8 cellular contexts compared by ENCODE assay signal in genomic region chr1:155173478-155174333, GRCh38. TPM values are rescaled to one million over a fixed set of nuclear protein-coding genes. Genes with fewer than 3 reads are reported as not detected.
DNase-seq lines count a peak whose midpoint lies in the region; ATAC-seq and TF ChIP-seq lines count a peak whose summit lies in the region.

Gene TRIM46 (plus strand): TSS chr1:155173849. CDS start chr1:155173967, 118 bp downstream.

- CTCF ChIA-PET in activated CD8-positive, alpha-beta T cell treated with anti-CD3 and anti-CD28 coated beads for 36 hours (lab: Charles Lee), result interaction anchor here (0.7 to 13.3 kb wide), 39 partner anchors 8 to 252 kb away, joined by 3 to 312 read pairs (median 6); partner anchors contain the start of genes ADAM15, DPM3, EFNA3 and MTX1

- no peaks in the 10 kb centered on the region for H3K27me3 ChIP-seq in mesendoderm (ENCODE audit: insufficient read depth, low read length, poor library complexity)

- peak within 1 kb of the TSS; percentile 8 for H3K18ac ChIP-seq in mesendoderm (ENCODE audit: low read length)

- peak within 1 kb of the TSS; percentile 11 for H2AK5ac ChIP-seq in mesendoderm (ENCODE audit: low read length)

- peak within 1 kb of the TSS; percentile 57 for H3K4ac ChIP-seq in mesendoderm (ENCODE audit: low read depth, low read length)

- peaks cover 2% of the 10 kb centered on the region for H3K79me2 ChIP-seq in mesendoderm (ENCODE audit: control insufficient read depth, insufficient read depth, low read length)

- H3K4me1 ChIP-seq in mesendoderm (ENCODE audit: control insufficient read depth, low read depth, low read length), result peaks cover 2% of the 10 kb centered on the region

- no peak for TF ChIP-seq CTCF in activated CD8-positive, alpha-beta T cell treated with anti-CD3 and anti-CD28 coated beads for 36 hours (IDR thresholded peaks at IDR 0.05)

- H3K9ac ChIP-seq in mesendoderm (ENCODE audit: low read length), result peak within 1 kb of the TSS; percentile 98

- peak within 1 kb of the TSS; percentile 96 for H3K4me3 Mint-ChIP-seq in activated CD8-positive, alpha-beta T cell treated with anti-CD3 and anti-CD28 coated beads for 36 hours

- peak within 1 kb of the TSS; percentile 92 for H3K56ac ChIP-seq in mesendoderm (ENCODE audit: low read length)

- no peak within 1 kb of the TSS for H2BK120ac ChIP-seq in mesendoderm (ENCODE audit: low read depth, low read length)

- H3K4me2 ChIP-seq in mesendoderm (ENCODE audit: low read length), result peak within 1 kb of the TSS; percentile 97

- DNase-seq in SIG-M5 treated with dmso at 0.1 percent for 504 hours (lab: John Stamatoyannopoulos, UW; ENCODE audit: unreplicated experiment) (peak; percentile 68), SIG-M5 (lab: John Stamatoyannopoulos, UW) (no peak), NCI-H2171 treated with DMSO at 0.1 percent for 48 hours (lab: John Stamatoyannopoulos, UW) (peak; percentile 84), mesendoderm (peak; percentile 69)
- DNase-seq in activated CD8-positive, alpha-beta T cell treated with anti-CD3 and anti-CD28 coated beads for 36 hours, result peak; percentile 79
- DNase-seq in effector CD4-positive, alpha-beta T cell, result peak; percentile 46
- DNase-seq in stimulated activated CD8-positive, alpha-beta memory T cell treated with anti-CD3 and anti-CD28 coated beads, Interleukin-4, amount 100 ng/mL, for 48 hours, result peak; percentile 85

- peak within 1 kb of the TSS; percentile 74 for H2BK5ac ChIP-seq in mesendoderm (ENCODE audit: low read length)

- intact Hi-C loops in activated CD8-positive, alpha-beta T cell treated with anti-CD3 and anti-CD28 coated beads for 36 hours (cut with micrococcal nuclease), result no loop called here

- H3K36me3 ChIP-seq in mesendoderm (ENCODE audit: control insufficient read depth, insufficient read depth, low read length), result peaks cover 5% of the 10 kb centered on the region

- no peak within 1 kb of the TSS for H4K5ac ChIP-seq in mesendoderm (ENCODE audit: low read length)

- peak; percentile 46 for ATAC-seq in activated CD8-positive, alpha-beta T cell treated with anti-CD3 and anti-CD28 coated beads for 36 hours
- no peak for ATAC-seq in GM18873 (IDR thresholded peaks at IDR 0.05; ENCODE audit: low FRiP score, unreplicated experiment)

- peak within 1 kb of the TSS; percentile 87 for H3K23ac ChIP-seq in mesendoderm (ENCODE audit: low read length)

- no peak within 1 kb of the TSS for H2BK15ac ChIP-seq in mesendoderm (replicated peaks; ENCODE audit: low read depth)

- H3K27ac Mint-ChIP-seq in activated CD8-positive, alpha-beta T cell treated with anti-CD3 and anti-CD28 coated beads for 36 hours, result peak within 1 kb of the TSS; percentile 98

- peak within 1 kb of the TSS; percentile 92 for H3K4me3 ChIP-seq in mesendoderm (ENCODE audit: low read length)

- H3K36me3 Mint-ChIP-seq in activated CD8-positive, alpha-beta T cell treated with anti-CD3 and anti-CD28 coated beads for 36 hours (ENCODE audit: low read depth), result peaks cover 30% of the 10 kb centered on the region

- H4K8ac ChIP-seq in mesendoderm (ENCODE audit: low read depth, low read length), result no peak within 1 kb of the TSS

- H3K9me3 Mint-ChIP-seq in activated CD8-positive, alpha-beta T cell treated with anti-CD3 and anti-CD28 coated beads for 36 hours, result no peaks in the 10 kb centered on the region

- POLR2A ChIA-PET in activated CD8-positive, alpha-beta T cell treated with anti-CD3 and anti-CD28 coated beads for 36 hours (lab: Charles Lee), result interaction anchor here (0.5 to 6.9 kb wide), 17 partner anchors 12 to 154 kb away, joined by 3 to 57 read pairs (median 4); no protein-coding TSS in a partner anchor

- H3K27me3 Mint-ChIP-seq in activated CD8-positive, alpha-beta T cell treated with anti-CD3 and anti-CD28 coated beads for 36 hours, result no peaks in the 10 kb centered on the region

- H3K4me1 Mint-ChIP-seq in activated CD8-positive, alpha-beta T cell treated with anti-CD3 and anti-CD28 coated beads for 36 hours (ENCODE audit: low read depth), result peaks cover 43% of the 10 kb centered on the region

- H3K79me1 ChIP-seq in mesendoderm (ENCODE audit: low read length), result no peaks in the 10 kb centered on the region

- WGBS in mesendoderm (ENCODE audit: extremely low coverage, insufficient coverage, low lambda C conversion rate), result no CpG with 5 or more reads among the region's 38 CpGs

- H3K27ac ChIP-seq in mesendoderm (ENCODE audit: low read depth, low read length), result peak within 1 kb of the TSS; percentile 65

RNA-seq across cellular contexts. Expression of gene TRIM46, which starts in this region (rescaled TPM):
- total RNA-seq in activated CD8-positive, alpha-beta T cell treated with anti-CD3 and anti-CD28 coated beads for 36 hours, result 1 to 10 TPM; 5.8 to 6.1 TPM
- polyA plus RNA-seq in mesendoderm (2013, experiment 1 of 2), result 1.8 TPM
- polyA plus RNA-seq in mesendoderm (2013, experiment 2 of 2), result 2.0 TPM
